22 cellular contexts compared by ENCODE assay signal in genomic region chr3:46479021-46479420, GRCh38. TPM values are rescaled to one million over a fixed set of nuclear protein-coding genes. Genes with fewer than 3 reads are reported as not detected.
DNase-seq lines count a peak whose midpoint lies in the region; FAIRE-seq and TF ChIP-seq lines count a peak whose summit lies in the region.
"Had no signal": no experiment of that assay in that cellular context is flagged by ENCODE, and none has a peak within 500 bp of the region (broad histone marks: within the 10 kb centered on the region; RNA-seq: fewer than 3 reads in every experiment).

No MANE protein-coding gene starts in this region.

- FAIRE-seq in urothelium cell line (lab: Jason Lieb, UNC) = peak; percentile 35
- FAIRE-seq: A549, GM12878, GM19239, HepG2 had no signal

- no peak overlapping the region for H3K4me3 ChIP-seq in coronary artery
- H3K4me3 ChIP-seq: A549, BLaER1, GM12878, GM23248, HAP-1 had no signal

- DNase-seq in activated CD8-positive, alpha-beta memory T cell treated with anti-CD3 and anti-CD28 coated beads for 24 hours = peak; percentile 28
- no peak for DNase-seq in activated CD8-positive, alpha-beta memory T cell treated with anti-CD3 and anti-CD28 coated beads, Interleukin-2, amount 50 U/mL, for 48 hours
- peak; percentile 62 for DNase-seq in coronary artery (ENCODE audit: low spot score)
- DNase-seq in mesenteric fat pad (ENCODE audit: low spot score) = peak; percentile 76
- DNase-seq in urothelium cell line (ENCODE audit: low spot score) = no peak
- DNase-seq in AG08396 (ENCODE audit: low spot score) = no peak
- no peak for DNase-seq in HuH-7 (ENCODE audit: low spot score)
- no peak for DNase-seq in anterior cingulate cortex (lab: John Stamatoyannopoulos, UW)
- DNase-seq: DMS 273 treated with DMSO at 0.1 percent for 48 hours, DMS53, DND-41, GM23248 had no signal

- no peak for TF ChIP-seq CTCF in coronary artery (IDR thresholded peaks at IDR 0.05)

- no peak overlapping the region for H3K27ac ChIP-seq in coronary artery
- H3K27ac ChIP-seq: 22Rv1, A549, BLaER1, GM23248 had no signal

RNA-seq across cellular contexts. Expression of gene LTF, which starts 14.3 kb away (rescaled TPM):
- total RNA-seq in mesenteric fat pad = 4.3 TPM
- total RNA-seq: CD8-positive, alpha-beta T cell; G401; GM23248; H4; HepG2 had no signal

RNA-seq across cellular contexts. Expression of gene RTP3, which starts 18.8 kb away (rescaled TPM):
- not detected for total RNA-seq in mesenteric fat pad
- total RNA-seq: CD8-positive, alpha-beta T cell; G401; GM12878; GM23248 had no signal

Comparison
In these comparisons a context has a peak if more than half of its experiments do, and no peak if none do; other contexts are left out.
1. DNase-seq: peak in activated CD8-positive, alpha-beta memory T cell treated with anti-CD3 and anti-CD28 coated beads for 24 hours (single experiment), coronary artery (single experiment) and mesenteric fat pad (single experiment); none in activated CD8-positive, alpha-beta memory T cell treated with anti-CD3 and anti-CD28 coated beads, Interleukin-2, amount 50 U/mL, for 48 hours (single experiment), urothelium cell line (single experiment), AG08396 (single experiment), HuH-7 (single experiment) and anterior cingulate cortex (0 of 58).